ENCODE assay signal across 1 cellular context in genomic region chrX:149715468-149715867, GRCh38.
TF ChIP-seq lines count a peak whose summit lies in the region.

No MANE protein-coding gene starts in this region.

TF ChIP-seq in HepG2, 621 proteins besides CTCF, POLR2A, EP300 and RAD21 (continued from another document):
- TF ChIP-seq DMTF1 (CRISPR knock-in tag; IDR thresholded peaks at IDR 0.05), result no peak
- no peak for TF ChIP-seq ZFP90 (CRISPR knock-in tag; IDR thresholded peaks at IDR 0.05; ENCODE audit: borderline replicate concordance)
- no peak for TF ChIP-seq IRX3 (CRISPR knock-in tag; IDR thresholded peaks at IDR 0.05; ENCODE audit: borderline replicate concordance, low read depth)
- TF ChIP-seq ZNF761 (CRISPR knock-in tag; conservative IDR thresholded peaks at IDR 0.05), result no peak
- TF ChIP-seq KLF15 (CRISPR knock-in tag; IDR thresholded peaks at IDR 0.05; ENCODE audit: borderline replicate concordance), result no peak
- no peak for TF ChIP-seq ZNF432 (CRISPR knock-in tag; IDR thresholded peaks at IDR 0.05; ENCODE audit: borderline replicate concordance)
- no peak for TF ChIP-seq ZNF512B (CRISPR knock-in tag; IDR thresholded peaks at IDR 0.05; ENCODE audit: borderline replicate concordance)
- no peak for TF ChIP-seq NR2C2 (CRISPR knock-in tag; IDR thresholded peaks at IDR 0.05; ENCODE audit: borderline replicate concordance)
- TF ChIP-seq ATF3 (CRISPR knock-in tag; IDR thresholded peaks at IDR 0.05), result no peak
- no peak for TF ChIP-seq RFX3 (CRISPR knock-in tag; IDR thresholded peaks at IDR 0.05)
